20 cellular contexts compared by ENCODE assay signal in genomic region chr9:136857166-136857565, GRCh38. TPM values are rescaled to one million over a fixed set of nuclear protein-coding genes. Genes with fewer than 3 reads are reported as not detected.
DNase-seq lines count a peak whose midpoint lies in the region; ATAC-seq, FAIRE-seq and TF ChIP-seq lines count a peak whose summit lies in the region.
"Had no signal": no experiment of that assay in that cellular context is flagged by ENCODE, and none has a peak within 500 bp of the region (broad histone marks: within the 10 kb centered on the region; RNA-seq: fewer than 3 reads in every experiment).

No MANE protein-coding gene starts in this region.

- no peaks in the 10 kb centered on the region for H3K79me2 ChIP-seq in osteoblast (ENCODE audit: insufficient read depth, low read length)

- H3K27me3 ChIP-seq in GM06990 (replicated peaks; ENCODE audit: control insufficient read depth, insufficient read depth, low read length) (no peaks in the 10 kb centered on the region), osteoblast (ENCODE audit: insufficient read depth, low read length) (no peaks in the 10 kb centered on the region)
- H3K27me3 ChIP-seq: cardiac muscle cell, gastrocnemius medialis had no signal

- peaks cover 2% of the 10 kb centered on the region for H3K4me1 Mint-ChIP-seq in glutamatergic neuron (ENCODE audit: low read depth, unreplicated experiment)

- no peak overlapping the region for H3K27ac Mint-ChIP-seq in glutamatergic neuron (ENCODE audit: unreplicated experiment)
- H3K27ac Mint-ChIP-seq: activated B cell treated with CpG ODN at 0.5 μM for 24 hours; stimulated activated naive CD8-positive, alpha-beta T cell treated with anti-CD3 and anti-CD28 coated beads, Interleukin-15, Interleukin-2, amounts not matched to agents 100 ng/mL and 50 ng/mL, for 24 hours; type B pancreatic cell had no signal

- H3K4me3 ChIP-seq in GM06990 (replicated peaks; ENCODE audit: low read depth, low read length) (no peak overlapping the region), osteoblast (ENCODE audit: insufficient read depth, low read length) (no peak overlapping the region)
- H3K4me3 ChIP-seq: cardiac muscle cell, gastrocnemius medialis had no signal

- H4K20me1 ChIP-seq in osteoblast (ENCODE audit: insufficient read depth, low read length), result peaks cover 10% of the 10 kb centered on the region

- H3K4me1 ChIP-seq in osteoblast (ENCODE audit: insufficient read depth, low read length), result peaks cover 11% of the 10 kb centered on the region

- H2AFZ ChIP-seq in osteoblast (ENCODE audit: low read length), result no peak overlapping the region

- H3K4me2 ChIP-seq in osteoblast (ENCODE audit: insufficient read depth, low read length), result no peak overlapping the region

- H3K36me3 ChIP-seq in GM06990 (ENCODE audit: control insufficient read depth, insufficient read depth, low read length) (peaks cover 19% of the 10 kb centered on the region), osteoblast (ENCODE audit: insufficient read depth, low read length) (peaks cover 6% of the 10 kb centered on the region)

- no peaks in the 10 kb centered on the region for H3K27me3 Mint-ChIP-seq in glutamatergic neuron (ENCODE audit: unreplicated experiment)
- H3K27me3 Mint-ChIP-seq: activated B cell treated with CpG ODN at 0.5 μM for 24 hours; stimulated activated naive CD8-positive, alpha-beta T cell treated with anti-CD3 and anti-CD28 coated beads, Interleukin-15, Interleukin-2, amounts not matched to agents 100 ng/mL and 50 ng/mL, for 24 hours; type B pancreatic cell had no signal

- peaks cover 2% of the 10 kb centered on the region for H3K9me3 Mint-ChIP-seq in glutamatergic neuron (ENCODE audit: unreplicated experiment)
- H3K9me3 Mint-ChIP-seq: activated B cell treated with CpG ODN at 0.5 μM for 24 hours; stimulated activated naive CD8-positive, alpha-beta T cell treated with anti-CD3 and anti-CD28 coated beads, Interleukin-15, Interleukin-2, amounts not matched to agents 100 ng/mL and 50 ng/mL, for 24 hours; type B pancreatic cell had no signal

- DNase-seq in NCI-H1417 (lab: John Stamatoyannopoulos, UW) (peak in 2 of 3 experiments; percentile 58 to 71), NCI-H1417 treated with DMSO at 0.1 percent for 48 hours (lab: John Stamatoyannopoulos, UW) (no peak), GM06990 (ENCODE audit: extremely low read depth, insufficient read length) (peak; percentile 14), glutamatergic neuron (peak; percentile 25), osteoblast (ENCODE audit: insufficient read length, low spot score, missing footprints) (peak; percentile 86), urothelium cell line (ENCODE audit: low spot score) (no peak), cerebellum (ENCODE audit: low spot score) (no peak)
- DNase-seq: activated B cell treated with CpG ODN at 0.5 μM for 24 hours, AML-193, EL, gastrocnemius medialis, NCI-H1436 treated with DMSO at 0.1 percent for 48 hours, NCI-H748 treated with DMSO at 0.1 percent for 48 hours, PC-3 had no signal

- H3K9me3 ChIP-seq in osteoblast (ENCODE audit: low read depth, low read length), result no peaks in the 10 kb centered on the region
- H3K9me3 ChIP-seq: gastrocnemius medialis had no signal

- TF ChIP-seq CTCF in GM06990 (IDR thresholded peaks at IDR 0.05; ENCODE audit: insufficient read depth, low read length, poor library complexity, severe bottlenecking), result no peak
- no peak for TF ChIP-seq CTCF in glutamatergic neuron (IDR thresholded peaks at IDR 0.05; ENCODE audit: partially characterized antibody, unreplicated experiment)
- TF ChIP-seq CTCF in osteoblast (IDR thresholded peaks at IDR 0.05; ENCODE audit: extremely low read depth, low read depth, low read length), result no peak

- no peak for ATAC-seq in GM18520 (IDR thresholded peaks at IDR 0.05; ENCODE audit: unreplicated experiment)
- ATAC-seq: gastrocnemius medialis, PC-3 had no signal

- no peak overlapping the region for H3K27ac ChIP-seq in osteoblast (ENCODE audit: low read depth, low read length)
- H3K27ac ChIP-seq: 22Rv1, cardiac muscle cell, gastrocnemius medialis had no signal

- no peaks in the 10 kb centered on the region for H3K36me3 Mint-ChIP-seq in glutamatergic neuron (ENCODE audit: unreplicated experiment)
- H3K36me3 Mint-ChIP-seq: type B pancreatic cell had no signal

- no peak for FAIRE-seq in urothelium cell line (lab: Jason Lieb, UNC)
- FAIRE-seq: GM19239 had no signal

- H3K4me3 Mint-ChIP-seq in glutamatergic neuron (ENCODE audit: unreplicated experiment), result no peak overlapping the region
- H3K4me3 Mint-ChIP-seq: activated B cell treated with CpG ODN at 0.5 μM for 24 hours; stimulated activated naive CD8-positive, alpha-beta T cell treated with anti-CD3 and anti-CD28 coated beads, Interleukin-15, Interleukin-2, amounts not matched to agents 100 ng/mL and 50 ng/mL, for 24 hours; type B pancreatic cell had no signal

RNA-seq across cellular contexts. Expression of gene MAMDC4, which starts 5.0 kb away (rescaled TPM):
- total RNA-seq in glutamatergic neuron (ENCODE audit: unreplicated experiment), result 17.6 TPM
- total RNA-seq in osteoblast, result 0.88 and 1.4 TPM in 2 replicates
- 6.0 TPM for total RNA-seq in cerebellum

RNA-seq across cellular contexts. Expression of gene PHPT1, which starts 8.0 kb away (rescaled TPM):
- total RNA-seq in glutamatergic neuron (ENCODE audit: unreplicated experiment), result 101 TPM
- total RNA-seq in osteoblast, result 54.2 and 59.0 TPM in 2 replicates
- 42.1 TPM for total RNA-seq in cerebellum

RNA-seq across cellular contexts. Expression of gene EDF1, which starts 8.9 kb away (rescaled TPM):
- total RNA-seq in glutamatergic neuron (ENCODE audit: unreplicated experiment) (343 TPM), osteoblast (126 and 173 TPM in 2 replicates), cerebellum (83.1 TPM)

RNA-seq across cellular contexts. Expression of gene AJM1, which starts 14.9 kb away (rescaled TPM):
- 15.3 TPM for total RNA-seq in glutamatergic neuron (ENCODE audit: unreplicated experiment)
- 0.88 and 1.1 TPM in 2 replicates for total RNA-seq in osteoblast
- 1.8 TPM for total RNA-seq in cerebellum

RNA-seq across cellular contexts. Expression of gene TRAF2, which starts 29.1 kb away (rescaled TPM):
- total RNA-seq in glutamatergic neuron (ENCODE audit: unreplicated experiment) (27.3 TPM), osteoblast (6.2 and 6.8 TPM in 2 replicates), cerebellum (13.2 TPM)

Comparison
In these comparisons a context has a peak if more than half of its experiments do, and no peak if none do; other contexts are left out.
1. DNase-seq: peak in NCI-H1417 (2 of 3), GM06990 (single experiment), glutamatergic neuron (single experiment) and osteoblast (single experiment); none in NCI-H1417 treated with DMSO at 0.1 percent for 48 hours (single experiment), urothelium cell line (single experiment) and cerebellum (single experiment).